Comparison of ENCODE assay signal across 18 cellular contexts in the genomic region with DNA sequence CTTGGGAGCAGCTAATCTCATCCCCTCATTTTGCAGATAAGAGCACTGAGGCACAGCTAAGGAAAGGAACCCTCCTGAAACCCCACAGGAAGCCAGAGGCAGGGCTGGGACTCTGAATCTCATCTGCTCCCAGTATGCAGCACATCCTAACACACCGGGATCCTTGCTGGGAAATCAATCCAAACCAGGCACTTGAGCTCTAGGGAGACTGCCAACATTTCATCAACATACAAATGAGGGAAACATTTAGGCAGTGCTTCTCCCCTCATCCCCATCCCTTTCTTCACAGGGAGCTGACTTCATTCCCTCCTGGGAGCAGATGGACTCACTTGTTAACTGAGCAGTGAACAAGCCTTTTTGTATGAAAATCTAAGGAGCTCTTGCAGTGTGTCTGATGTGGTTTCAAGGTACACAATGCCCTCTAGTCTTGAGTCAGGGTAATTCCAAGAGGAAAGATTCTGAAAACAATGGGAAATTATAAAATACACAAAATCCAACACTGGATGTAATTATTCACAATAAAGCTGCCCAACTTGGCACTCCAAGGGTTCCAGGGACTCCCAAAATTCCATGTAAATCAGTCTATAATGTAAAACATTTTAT.
DNase-seq lines count a peak whose midpoint lies in the region; ATAC-seq, FAIRE-seq and TF ChIP-seq lines count a peak whose summit lies in the region.
"Had no signal": no experiment of that assay in that cellular context is flagged by ENCODE, and none has a peak within 500 bp of the region (broad histone marks: within the 10 kb centered on the region; RNA-seq: fewer than 3 reads in every experiment).

No MANE protein-coding gene starts in this region.

- TF ChIP-seq POLR2A in HepG2 (IDR thresholded peaks at IDR 0.05; ENCODE audit: insufficient read depth in 1 of 2, low read depth in 2 of 2, low read length in 2 of 2) (no peak), right lobe of liver (IDR thresholded peaks at IDR 0.05) (no peak), body of pancreas (IDR thresholded peaks at IDR 0.05) (no peak), vagina (IDR thresholded peaks at IDR 0.05) (no peak)

- no peak for TF ChIP-seq RAD21 in HepG2 (CRISPR knock-in tag; IDR thresholded peaks at IDR 0.05)

- H2AFZ ChIP-seq in HepG2 (ENCODE audit: low read length): no peak overlapping the region

- POLR2A ChIA-PET in HepG2 (lab: Yijun Ruan, JAX): no interaction called here

- H3K4me3 ChIP-seq in HepG2 (replicated peaks in 1 of 3; ENCODE audit: insufficient read depth in 1 of 3, low read depth in 2 of 3, low read length in 3 of 3) (no peak overlapping the region), right lobe of liver (no peak overlapping the region), body of pancreas (no peak overlapping the region), vagina (no peak overlapping the region)
- H3K4me3 ChIP-seq: colonic mucosa had no signal

- H3K4me1 ChIP-seq in HepG2 (ENCODE audit: insufficient read depth, low read length) (no peaks in the 10 kb centered on the region), right lobe of liver (no peaks in the 10 kb centered on the region), body of pancreas (no peaks in the 10 kb centered on the region), vagina (no peaks in the 10 kb centered on the region)
- H3K4me1 ChIP-seq: colonic mucosa had no signal

- H3K79me2 ChIP-seq in HepG2 (ENCODE audit: insufficient read depth, low read length): no peaks in the 10 kb centered on the region

- TF ChIP-seq EP300 in HepG2 (IDR thresholded peaks at IDR 0.05; ENCODE audit: low read depth in 2 of 2, low read length in 2 of 2) (no peak), HepG2 (CRISPR knock-in tag; IDR thresholded peaks at IDR 0.05; ENCODE audit: borderline replicate concordance) (no peak)

- in situ Hi-C loops in HepG2 (cut with HindIII; ENCODE audit: extremely low pct_ligation_motif_present, low pct_unique_long_range_greater_than_20kb): no loop called here

- CTCF ChIA-PET in HepG2 (lab: Yijun Ruan, JAX; ENCODE audit: low intra/inter-chr PET ratio, low total read pairs): no interaction called here

- no peaks in the 10 kb centered on the region for H4K20me1 ChIP-seq in HepG2 (ENCODE audit: insufficient read depth, low read length)

- no peak overlapping the region for H3K4me2 ChIP-seq in HepG2 (ENCODE audit: low read depth, low read length)
- H3K4me2 ChIP-seq: KMS-11 had no signal

- no peak for DNase-seq in HepG2 (ENCODE audit: low spot score)
- no peak for DNase-seq in right lobe of liver
- DNase-seq in body of pancreas: no peak
- peak; percentile 12 for DNase-seq in middle frontal gyrus (ENCODE audit: extremely low spot score, low spot score)
- DNase-seq in GM19240 (ENCODE audit: insufficient read length, low spot score): no peak
- no peak for DNase-seq in epidermal melanocyte (ENCODE audit: insufficient read length, low spot score)
- no peak for DNase-seq in NCI-H1930 (lab: John Stamatoyannopoulos, UW)
- no peak for DNase-seq in vagina (ENCODE audit: extremely low spot score in 2 of 2)
- DNase-seq: ACHN; activated naive CD8-positive, alpha-beta T cell treated with anti-CD3 and anti-CD28 coated beads for 36 hours; colonic mucosa; kidney glomerular epithelial cell; NCI-H2227 treated with DMSO at 0.1 percent for 48 hours; RPMI8226; stimulated activated CD4-positive, alpha-beta T cell treated with anti-CD3 and anti-CD28 coated beads, Interleukin-12 subunit alpha, Interleukin-12 subunit beta, amount 100 ng/mL, for 4 hours; T-helper 9 cell had no signal

- ATAC-seq in HepG2 (no peak), right lobe of liver (no peak), body of pancreas (no peak)

- no peak for FAIRE-seq in HepG2 (lab: Jason Lieb, UNC)
- FAIRE-seq: endothelial cell of umbilical vein had no signal

- BruUV-seq in HepG2 (replicated peaks; lab: Mats Ljungman, UMichigan): no TSS peak

- no peak overlapping the region for H3K9ac ChIP-seq in HepG2 (ENCODE audit: insufficient read depth, low read depth, low read length)
- H3K9ac ChIP-seq: KMS-11 had no signal

- intact Hi-C loops in HepG2 (cut with micrococcal nuclease; ENCODE audit: unreplicated experiment) (no loop called here), right lobe of liver (cut with DNase I) (no loop called here), body of pancreas (cut with DNase I) (no loop called here), vagina (cut with DNase I) (no loop called here)

- 0% methylated on average over 1 of the region's 1 CpG for WGBS in HepG2 (ENCODE audit: low lambda C conversion rate)
- 0% methylated on average over 1 of the region's 1 CpG for WGBS in right lobe of liver (ENCODE audit: insufficient coverage, low coverage, low lambda C conversion rate, missing lambda C conversion rate)
- 50 to 54% methylated on average over 1 of the region's 1 CpG for WGBS in body of pancreas, 2 donors

- H3K27ac ChIP-seq in HepG2 (ENCODE audit: extremely low read length, insufficient read depth, low read length) (no peak overlapping the region), right lobe of liver (no peak overlapping the region), body of pancreas (no peak overlapping the region), vagina (no peak overlapping the region)
- H3K27ac ChIP-seq: colonic mucosa, KMS-11 had no signal

- no peaks in the 10 kb centered on the region for H3K9me3 ChIP-seq in HepG2 (ENCODE audit: low read length)
- no peaks in the 10 kb centered on the region for H3K9me3 ChIP-seq in right lobe of liver
- H3K9me3 ChIP-seq in body of pancreas: no peaks in the 10 kb centered on the region
- H3K9me3 ChIP-seq in vagina: no peaks in the 10 kb centered on the region
- H3K9me3 ChIP-seq: colonic mucosa had no signal

- H3K36me3 ChIP-seq in HepG2 (replicated peaks in 1 of 2; ENCODE audit: control insufficient read depth in 1 of 2, insufficient read depth in 2 of 2, low read length in 2 of 2) (no peaks in the 10 kb centered on the region), right lobe of liver (no peaks in the 10 kb centered on the region), body of pancreas (replicated peaks in 1 of 2; ENCODE audit: insufficient read depth in 1 of 2, low read depth in 2 of 2) (no peaks in the 10 kb centered on the region), vagina (no peaks in the 10 kb centered on the region)
- H3K36me3 ChIP-seq: colonic mucosa had no signal

- H3K27me3 ChIP-seq in HepG2 (ENCODE audit: control insufficient read depth in 1 of 2, insufficient read depth in 2 of 2, low read length in 2 of 2) (peaks cover 5 to 48% of the 10 kb centered on the region in 2 experiments; a peak in 4 of 5 replicates), right lobe of liver (no peaks in the 10 kb centered on the region), body of pancreas (no peaks in the 10 kb centered on the region), vagina (no peaks in the 10 kb centered on the region)
- H3K27me3 ChIP-seq: colonic mucosa had no signal

- TF ChIP-seq CTCF in HepG2 (CRISPR knock-in tag; IDR thresholded peaks at IDR 0.05) (0 out of 2 replicates have a peak, but pooled peaks have one; percentile 22), right lobe of liver (IDR thresholded peaks at IDR 0.05) (no peak), body of pancreas (IDR thresholded peaks at IDR 0.05) (peak in 4 of 7 experiments; percentile 16 to 41 (median 36)), vagina (IDR thresholded peaks at IDR 0.05) (no peak)

TF ChIP-seq in HepG2, 621 proteins besides CTCF, POLR2A, EP300 and RAD21:
- TF ChIP-seq NKX3-1 (CRISPR knock-in tag; IDR thresholded peaks at IDR 0.05) (no peak), STAG1 (CRISPR knock-in tag; IDR thresholded peaks at IDR 0.05) (peak; percentile 34; the same call in 1 of the 2 replicates)
TF ChIP-seq in HepG2: peak in this region for 1.

Comparison
In these comparisons a context has a peak if more than half of its experiments do, and no peak if none do; other contexts are left out.
1. CTCF ChIP-seq: peak in HepG2 (single experiment) and body of pancreas (4 of 7); none in right lobe of liver (0 of 4) and vagina (0 of 3).